ENCODE assay signal across 1 cellular context in the genomic region with DNA sequence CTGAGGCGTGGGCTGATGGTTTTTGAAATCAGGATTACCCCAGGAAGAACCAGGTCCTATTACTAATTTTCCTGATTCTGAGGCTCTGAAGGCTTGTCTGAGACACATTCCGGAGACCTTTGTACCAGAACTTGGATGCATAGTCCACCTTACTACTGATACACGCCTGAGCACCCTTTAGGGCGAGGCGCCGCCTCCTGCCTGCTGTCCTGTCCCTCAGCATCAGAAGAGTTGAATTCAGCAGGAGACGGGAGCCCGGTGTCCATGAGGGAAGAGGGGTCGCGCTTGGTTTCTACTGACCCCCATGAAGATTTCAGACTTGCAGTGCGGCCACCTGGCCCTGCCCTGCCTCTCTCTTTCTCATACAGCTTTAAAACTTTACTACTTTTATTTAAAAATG.
TF ChIP-seq lines count a peak whose summit lies in the region.

No MANE protein-coding gene starts in this region.

TF ChIP-seq in H1, 55 proteins besides CTCF, POLR2A, EP300 and RAD21:
- no peak for TF ChIP-seq JUND (IDR thresholded peaks at IDR 0.05; ENCODE audit: low read length)
- TF ChIP-seq SP4 (IDR thresholded peaks at IDR 0.05; ENCODE audit: low read length) = no peak
- no peak for TF ChIP-seq SIN3A (conservative IDR thresholded peaks at IDR 0.05 in 1 of 2, IDR thresholded peaks at IDR 0.05 in 1 of 2; ENCODE audit: low read depth in 1 of 2, low read length in 2 of 2)
- TF ChIP-seq MAFK (IDR thresholded peaks at IDR 0.05; ENCODE audit: low read depth, low read length) = no peak
- no peak for TF ChIP-seq CHD2 (IDR thresholded peaks at IDR 0.05; ENCODE audit: low read length)
